ENCODE assay signal across 8 cellular contexts in genomic region chr4:53507671-53508286, GRCh38.
DNase-seq lines count a peak whose midpoint lies in the region; ATAC-seq, FAIRE-seq and TF ChIP-seq lines count a peak whose summit lies in the region.
"Had no signal": no experiment of that assay in that cellular context is flagged by ENCODE, and none has a peak within 500 bp of the region (broad histone marks: within the 10 kb centered on the region; RNA-seq: fewer than 3 reads in every experiment).

No MANE protein-coding gene starts in this region.

- peak overlapping the region; percentile 95 for H3K27ac Mint-ChIP-seq in chondrocyte (ENCODE audit: unreplicated experiment)
- peak overlapping the region in 1 of 7 donors; percentile 46 for H3K27ac Mint-ChIP-seq in CD14-positive monocyte

- peaks cover 2% of the 10 kb centered on the region for H3K36me3 Mint-ChIP-seq in chondrocyte (ENCODE audit: low read depth)
- no peaks in the 10 kb centered on the region for H3K36me3 Mint-ChIP-seq in CD14-positive monocyte

- H3K9me3 Mint-ChIP-seq in chondrocyte (ENCODE audit: low read depth) = no peaks in the 10 kb centered on the region
- H3K9me3 Mint-ChIP-seq in CD14-positive monocyte = peaks cover 0 to 3% (median 0%) of the 10 kb centered on the region in 7 donors

- peak overlapping the region; percentile 67 for H3K4me3 Mint-ChIP-seq in chondrocyte (ENCODE audit: unreplicated experiment)
- no peak overlapping the region for H3K4me3 Mint-ChIP-seq in CD14-positive monocyte

- FAIRE-seq in urothelium cell line (lab: Jason Lieb, UNC) = peak; percentile 81

- H3K27me3 Mint-ChIP-seq in chondrocyte (ENCODE audit: low read depth) (no peaks in the 10 kb centered on the region), CD14-positive monocyte (ENCODE audit: low read depth in 3 of 3) (peaks cover 2 to 4% (median 3%) of the 10 kb centered on the region in 3 donors)

- peaks cover 29% of the 10 kb centered on the region for H3K4me1 Mint-ChIP-seq in chondrocyte (ENCODE audit: low read depth)
- H3K4me1 Mint-ChIP-seq in CD14-positive monocyte = no peaks in the 10 kb centered on the region

- intact Hi-C loops in CD14-positive monocyte (cut with micrococcal nuclease) = no loop called here

- DNase-seq in NCI-H2029 (lab: John Stamatoyannopoulos, UW) (peak; percentile 34), chondrocyte (ENCODE audit: low spot score) (no peak), lung microvascular endothelial cell (ENCODE audit: low read depth in 2 of 2) (peak; percentile 2 to 93), urothelium cell line (ENCODE audit: low spot score) (peak; percentile 67), CD14-positive monocyte (ENCODE audit: low spot score) (no peak)
- DNase-seq: activated CD4-positive, alpha-beta T cell treated with anti-CD3 and anti-CD28 coated beads, Interleukin-2, amount 50 U/mL, for 4 hours had no signal

- ATAC-seq in HG02798 (IDR thresholded peaks at IDR 0.05; ENCODE audit: poor library complexity, unreplicated experiment) (no peak), HG02571 (IDR thresholded peaks at IDR 0.05; ENCODE audit: unreplicated experiment) (no peak)

- TF ChIP-seq CTCF in chondrocyte (IDR thresholded peaks at IDR 0.05) = peak; percentile 5
- TF ChIP-seq CTCF in CD14-positive monocyte (IDR thresholded peaks at IDR 0.05) = no peak

Comparison
In these comparisons a context has a peak if more than half of its experiments do, and no peak if none do; other contexts are left out.
1. DNase-seq: peak in NCI-H2029 (single experiment), lung microvascular endothelial cell (2 of 2) and urothelium cell line (single experiment); none in chondrocyte (single experiment) and CD14-positive monocyte (single experiment).